ENCODE assay signal across 11 cellular contexts in the genomic region with DNA sequence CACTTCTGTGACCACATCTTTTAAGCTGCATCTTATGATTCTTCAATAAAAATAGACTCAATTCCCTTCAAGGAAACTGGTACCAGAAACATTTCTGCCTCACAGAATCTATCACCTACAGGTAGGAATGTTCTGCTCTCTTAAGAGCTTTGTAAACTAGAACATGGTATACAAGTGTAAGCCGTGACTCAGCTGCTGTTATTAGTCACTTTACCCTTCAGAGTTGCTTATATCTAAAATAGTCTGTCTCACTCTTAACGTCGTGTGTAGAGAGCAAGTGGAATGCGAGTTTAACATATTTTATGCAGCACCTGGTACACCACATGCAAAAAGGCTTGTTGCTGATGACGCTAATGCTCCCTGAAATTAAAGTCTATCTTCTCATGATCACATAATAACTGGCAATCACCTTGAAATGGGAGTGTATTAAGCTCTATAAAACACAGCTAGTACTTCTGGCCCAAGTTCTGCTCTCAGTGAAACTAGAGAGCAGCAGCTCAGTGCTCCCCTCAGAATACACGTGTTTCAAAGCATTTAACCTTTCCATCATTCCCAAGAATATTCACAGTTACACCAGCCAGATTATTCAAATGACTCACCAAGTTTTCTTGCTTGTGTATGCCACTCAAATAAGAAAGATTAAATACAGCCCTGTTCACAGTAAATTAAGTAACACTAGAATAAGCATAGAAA.
A peak's percentile ranks its signal among the peaks of the same experiment; 100 is the strongest.
DNase-seq lines count a peak whose midpoint lies in the region; ATAC-seq, FAIRE-seq and TF ChIP-seq lines count a peak whose summit lies in the region.
"Had no signal": no experiment of that assay in that cellular context is flagged by ENCODE, and none has a peak within 500 bp of the region (broad histone marks: within the 10 kb centered on the region; RNA-seq: fewer than 3 reads in every experiment).

No MANE protein-coding gene starts in this region.

- H3K14ac ChIP-seq in trophoblast cell (ENCODE audit: low read length) = no peak overlapping the region

- H2BK120ac ChIP-seq in trophoblast cell (ENCODE audit: insufficient read depth, low read length, poor library complexity) = no peak overlapping the region

- H3K79me2 ChIP-seq in trophoblast cell (ENCODE audit: control insufficient read depth, insufficient read depth, low read length, poor library complexity) = no peaks in the 10 kb centered on the region

- no peak overlapping the region for H2BK5ac ChIP-seq in trophoblast cell (ENCODE audit: low read depth, low read length, poor library complexity)

- DNase-seq in HTR-8/SVneo (ENCODE audit: insufficient read length, low spot score) (peak; percentile 51), chondrocyte (ENCODE audit: low spot score) (no peak), trophoblast cell (peak; percentile 24 to 64), HUDEP-2 (lab: John Stamatoyannopoulos, UW; ENCODE audit: unreplicated experiment in 76 of 76) (no peak), NCI-H510A treated with DMSO at 0.1 percent for 48 hours (lab: John Stamatoyannopoulos, UW) (no peak), NCI-H2227 (lab: John Stamatoyannopoulos, UW; ENCODE audit: unreplicated experiment) (no peak)
- DNase-seq: activated naive CD8-positive, alpha-beta T cell treated with anti-CD3 and anti-CD28 coated beads, Interleukin-2, amount 10 ng/mL, durations not matched to agents 7 days and 5 days; NCI-H1092; T-cell had no signal

- no peak overlapping the region for H3K23ac ChIP-seq in trophoblast cell (ENCODE audit: low read length)

- H4K8ac ChIP-seq in trophoblast cell (ENCODE audit: low read depth, low read length) = no peak overlapping the region

- no peak overlapping the region for H3K27ac ChIP-seq in trophoblast cell (ENCODE audit: low read depth, low read length)
- H3K27ac ChIP-seq: skin epidermis had no signal

- H3K79me1 ChIP-seq in trophoblast cell (ENCODE audit: low read length) = no peaks in the 10 kb centered on the region

- H3K4me1 ChIP-seq in trophoblast cell (ENCODE audit: control insufficient read depth in 1 of 2, insufficient read depth in 2 of 2, low read length in 2 of 2) = no peaks in the 10 kb centered on the region

- H2AFZ ChIP-seq in trophoblast cell (ENCODE audit: insufficient read depth, low read length, poor library complexity) = no peak overlapping the region

- H3K27me3 ChIP-seq in trophoblast cell (ENCODE audit: insufficient read depth, low read length) = no peaks in the 10 kb centered on the region

- no peak overlapping the region for H3K4me3 Mint-ChIP-seq in chondrocyte (ENCODE audit: unreplicated experiment)
- H3K4me3 Mint-ChIP-seq: activated naive CD8-positive, alpha-beta T cell treated with anti-CD3 and anti-CD28 coated beads, Interleukin-2, amount 10 ng/mL, durations not matched to agents 7 days and 5 days; T-cell had no signal

- ATAC-seq in GM18861 (IDR thresholded peaks at IDR 0.05; ENCODE audit: unreplicated experiment) = peak; percentile 48
- ATAC-seq: T-cell had no signal

- no peak overlapping the region for H3K9ac ChIP-seq in trophoblast cell (ENCODE audit: low read length)

- no peak overlapping the region for H4K91ac ChIP-seq in trophoblast cell (ENCODE audit: low read depth, low read length)

- TF ChIP-seq CTCF in chondrocyte (IDR thresholded peaks at IDR 0.05) = peak; percentile 71

- H3K4ac ChIP-seq in trophoblast cell (ENCODE audit: low read depth, low read length) = no peak overlapping the region

- peaks cover 6% of the 10 kb centered on the region for H3K9me3 Mint-ChIP-seq in chondrocyte (ENCODE audit: low read depth)

- no peak overlapping the region for H3K18ac ChIP-seq in trophoblast cell (ENCODE audit: low read length)

- H3K4me3 ChIP-seq in trophoblast cell (ENCODE audit: low read depth, low read length) = no peak overlapping the region
- H3K4me3 ChIP-seq: skin epidermis had no signal

- H2BK12ac ChIP-seq in trophoblast cell (ENCODE audit: low read length) = no peak overlapping the region

- H3K9me3 ChIP-seq in trophoblast cell (ENCODE audit: insufficient read depth, low read depth, low read length) = peaks cover 8% of the 10 kb centered on the region

- peaks cover 4 to 5% of the 10 kb centered on the region in 2 experiments for H3K36me3 ChIP-seq in trophoblast cell (ENCODE audit: control insufficient read depth in 1 of 2, insufficient read depth in 2 of 2, low read length in 2 of 2)

- H2AK5ac ChIP-seq in trophoblast cell (ENCODE audit: low read length) = no peak overlapping the region

- H3K4me1 Mint-ChIP-seq in chondrocyte (ENCODE audit: low read depth) = peaks cover 23% of the 10 kb centered on the region
- H3K4me1 Mint-ChIP-seq: activated naive CD8-positive, alpha-beta T cell treated with anti-CD3 and anti-CD28 coated beads, Interleukin-2, amount 10 ng/mL, durations not matched to agents 7 days and 5 days; T-cell had no signal

- no peaks in the 10 kb centered on the region for H3K27me3 Mint-ChIP-seq in chondrocyte (ENCODE audit: low read depth)
- H3K27me3 Mint-ChIP-seq: activated naive CD8-positive, alpha-beta T cell treated with anti-CD3 and anti-CD28 coated beads, Interleukin-2, amount 10 ng/mL, durations not matched to agents 7 days and 5 days; T-cell had no signal

- no CpG with 5 or more reads among the region's 6 CpGs for WGBS in trophoblast cell (ENCODE audit: extremely low coverage, insufficient coverage, insufficient read length)

- H3K4me2 ChIP-seq in trophoblast cell (ENCODE audit: low read length) = no peak overlapping the region

- H3K27ac Mint-ChIP-seq in chondrocyte (ENCODE audit: unreplicated experiment) = peak overlapping the region; percentile 74
- H3K27ac Mint-ChIP-seq: activated naive CD8-positive, alpha-beta T cell treated with anti-CD3 and anti-CD28 coated beads, Interleukin-2, amount 10 ng/mL, durations not matched to agents 7 days and 5 days; T-cell had no signal

- H3K36me3 Mint-ChIP-seq in chondrocyte (ENCODE audit: low read depth) = peaks cover 4% of the 10 kb centered on the region

- peak; percentile 9 for FAIRE-seq in HTR-8/SVneo (lab: Jason Lieb, UNC)

- no peak overlapping the region for H4K12ac ChIP-seq in trophoblast cell (ENCODE audit: low read depth, low read length)

Comparison
In these comparisons a context has a peak if more than half of its experiments do, and no peak if none do; other contexts are left out.
1. DNase-seq: peak in HTR-8/SVneo (single experiment) and trophoblast cell (2 of 2); none in chondrocyte (single experiment), HUDEP-2 (0 of 76), NCI-H510A treated with DMSO at 0.1 percent for 48 hours (single experiment) and NCI-H2227 (single experiment).